Comparison of ENCODE assay signal across 1 cellular context in the genomic region with DNA sequence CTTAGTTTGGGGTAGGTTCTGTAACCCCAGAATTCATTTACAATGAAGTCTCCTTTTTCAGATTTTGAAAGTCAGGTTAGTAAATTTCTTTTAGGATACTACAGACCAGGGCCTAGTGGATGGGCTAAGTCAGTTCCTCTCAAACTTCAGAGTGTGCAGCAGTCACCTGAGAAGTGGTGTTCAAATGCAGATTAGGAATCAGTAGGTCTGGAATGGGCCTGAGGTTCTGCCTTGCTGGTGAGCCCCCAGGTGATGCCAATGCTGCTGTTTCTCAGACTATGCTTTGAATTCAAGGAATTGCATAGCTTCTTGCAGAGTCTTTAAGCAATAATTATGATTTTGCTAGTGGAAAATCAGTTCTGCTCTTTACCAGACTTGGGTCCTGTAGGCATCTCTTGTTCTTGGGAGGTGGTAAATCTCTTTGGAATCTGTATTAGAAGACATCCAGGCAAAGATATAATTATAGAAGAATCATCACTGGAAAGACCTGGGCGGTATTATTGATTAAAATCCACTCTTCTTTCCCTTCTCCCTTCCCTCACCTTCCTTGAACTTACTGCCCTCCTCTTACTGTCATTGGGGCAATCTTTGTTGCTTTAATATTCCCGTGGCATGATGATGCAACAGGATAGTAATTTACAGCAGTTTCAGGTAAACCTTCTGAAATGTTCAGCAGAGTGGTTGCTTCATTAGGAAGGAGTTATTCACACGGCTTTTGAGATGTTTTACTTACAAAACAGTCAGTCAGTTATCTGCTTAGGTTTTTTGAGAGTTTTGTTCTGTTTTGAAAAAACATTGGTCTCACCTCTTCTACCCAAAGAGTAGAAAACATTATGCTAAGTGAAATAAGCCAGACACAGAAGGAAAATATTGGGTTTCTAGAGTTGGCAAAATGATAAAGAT.
TF ChIP-seq lines count a peak whose summit lies in the region.

No MANE protein-coding gene starts in this region.

TF ChIP-seq in K562, 482 proteins besides CTCF, POLR2A, EP300 and RAD21 (continued from another document and continues in another):
- TF ChIP-seq, protein P1, sequence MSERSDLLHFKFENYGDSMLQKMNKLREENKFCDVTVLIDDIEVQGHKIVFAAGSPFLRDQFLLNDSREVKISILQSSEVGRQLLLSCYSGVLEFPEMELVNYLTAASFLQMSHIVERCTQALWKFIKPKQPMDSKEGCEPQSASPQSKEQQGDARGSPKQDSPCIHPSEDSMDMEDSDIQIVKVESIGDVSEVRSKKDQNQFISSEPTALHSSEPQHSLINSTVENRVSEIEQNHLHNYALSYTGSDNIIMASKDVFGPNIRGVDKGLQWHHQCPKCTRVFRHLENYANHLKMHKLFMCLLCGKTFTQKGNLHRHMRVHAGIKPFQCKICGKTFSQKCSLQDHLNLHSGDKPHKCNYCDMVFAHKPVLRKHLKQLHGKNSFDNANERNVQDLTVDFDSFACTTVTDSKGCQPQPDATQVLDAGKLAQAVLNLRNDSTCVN (CRISPR knock-in tag; IDR thresholded peaks at IDR 0.05), result no peak
- TF ChIP-seq MTF1 (CRISPR knock-in tag; IDR thresholded peaks at IDR 0.05; ENCODE audit: borderline replicate concordance) (no peak), JUNB (CRISPR knock-in tag; conservative IDR thresholded peaks at IDR 0.05) (no peak), DDX20 (tag; IDR thresholded peaks at IDR 0.05; ENCODE audit: low read depth) (0 out of 2 replicates have a peak, but pooled peaks have one; percentile 50), THRAP3 (IDR thresholded peaks at IDR 0.05; ENCODE audit: borderline replicate concordance) (no peak), WHSC1 (IDR thresholded peaks at IDR 0.05; ENCODE audit: low read length) (no peak), PPARD (CRISPR knock-in tag; IDR thresholded peaks at IDR 0.05) (no peak), ZFP1 (CRISPR knock-in tag; IDR thresholded peaks at IDR 0.05) (no peak), SUPT5H (IDR thresholded peaks at IDR 0.05) (no peak), PHF8 (IDR thresholded peaks at IDR 0.05; ENCODE audit: borderline replicate concordance, low read length) (no peak), NFE2 (IDR thresholded peaks at IDR 0.05; ENCODE audit: low read depth) (no peak), ZNF57 (CRISPR knock-in tag; IDR thresholded peaks at IDR 0.05) (no peak), FOXK1 (CRISPR knock-in tag; IDR thresholded peaks at IDR 0.05; ENCODE audit: borderline replicate concordance) (no peak), HMG20A (CRISPR knock-in tag; conservative IDR thresholded peaks at IDR 0.05) (no peak), GTF2F1 (IDR thresholded peaks at IDR 0.05; ENCODE audit: low read depth, low read length) (no peak), MECOM (CRISPR knock-in tag; IDR thresholded peaks at IDR 0.05) (no peak; the same call in 1 of the 2 replicates), ZNF76 (CRISPR knock-in tag; IDR thresholded peaks at IDR 0.05; ENCODE audit: borderline replicate concordance) (no peak), CBX8 (IDR thresholded peaks at IDR 0.05; ENCODE audit: borderline replicate concordance, extremely low read depth, low read depth, low read length, poor library complexity, severe bottlenecking) (no peak), NCOA6 (IDR thresholded peaks at IDR 0.05) (no peak), MEF2D (tag; conservative IDR thresholded peaks at IDR 0.05; ENCODE audit: low read depth) (no peak), MYC (IDR thresholded peaks at IDR 0.05; ENCODE audit: low read depth, low read length) (peak; percentile 67), MYC (CRISPR knock-in tag; IDR thresholded peaks at IDR 0.05; ENCODE audit: borderline replicate concordance, low read depth) (no peak), CREBBP (IDR thresholded peaks at IDR 0.05; ENCODE audit: low read depth, low read length) (no peak), ZNF79 (CRISPR knock-in tag; IDR thresholded peaks at IDR 0.05; ENCODE audit: low read depth) (no peak), FOXK2 (conservative IDR thresholded peaks at IDR 0.05 in 1 of 2, IDR thresholded peaks at IDR 0.05 in 1 of 2; ENCODE audit: low read depth in 2 of 2) (no peak), ZNF584 (CRISPR knock-in tag; IDR thresholded peaks at IDR 0.05; ENCODE audit: low read depth) (peak; percentile 65; the same call in 1 of the 2 replicates), CHD4 (IDR thresholded peaks at IDR 0.05; ENCODE audit: insufficient read depth, insufficient replicate concordance, low read depth, low read length, poor library complexity, severe bottlenecking) (no peak), ZNF75A (CRISPR knock-in tag; IDR thresholded peaks at IDR 0.05) (no peak), CBFA2T2 (conservative IDR thresholded peaks at IDR 0.05) (no peak), BRD9 (IDR thresholded peaks at IDR 0.05; ENCODE audit: low read depth, partially characterized antibody) (peak; percentile 36), NR2F6 (CRISPR knock-in tag; IDR thresholded peaks at IDR 0.05) (no peak), TAF7 (tag; IDR thresholded peaks at IDR 0.05) (no peak), TCF3 (CRISPR knock-in tag; IDR thresholded peaks at IDR 0.05) (no peak), ELF2 (CRISPR knock-in tag; IDR thresholded peaks at IDR 0.05) (no peak), GATAD2A (IDR thresholded peaks at IDR 0.05) (no peak; the same call in 1 of the 2 replicates)
- TF ChIP-seq, protein P2, sequence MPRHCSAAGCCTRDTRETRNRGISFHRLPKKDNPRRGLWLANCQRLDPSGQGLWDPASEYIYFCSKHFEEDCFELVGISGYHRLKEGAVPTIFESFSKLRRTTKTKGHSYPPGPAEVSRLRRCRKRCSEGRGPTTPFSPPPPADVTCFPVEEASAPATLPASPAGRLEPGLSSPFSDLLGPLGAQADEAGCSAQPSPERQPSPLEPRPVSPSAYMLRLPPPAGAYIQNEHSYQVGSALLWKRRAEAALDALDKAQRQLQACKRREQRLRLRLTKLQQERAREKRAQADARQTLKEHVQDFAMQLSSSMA (CRISPR knock-in tag; IDR thresholded peaks at IDR 0.05), result 0 out of 2 replicates have a peak, but pooled peaks have one; percentile 37
- TF ChIP-seq, protein P3, sequence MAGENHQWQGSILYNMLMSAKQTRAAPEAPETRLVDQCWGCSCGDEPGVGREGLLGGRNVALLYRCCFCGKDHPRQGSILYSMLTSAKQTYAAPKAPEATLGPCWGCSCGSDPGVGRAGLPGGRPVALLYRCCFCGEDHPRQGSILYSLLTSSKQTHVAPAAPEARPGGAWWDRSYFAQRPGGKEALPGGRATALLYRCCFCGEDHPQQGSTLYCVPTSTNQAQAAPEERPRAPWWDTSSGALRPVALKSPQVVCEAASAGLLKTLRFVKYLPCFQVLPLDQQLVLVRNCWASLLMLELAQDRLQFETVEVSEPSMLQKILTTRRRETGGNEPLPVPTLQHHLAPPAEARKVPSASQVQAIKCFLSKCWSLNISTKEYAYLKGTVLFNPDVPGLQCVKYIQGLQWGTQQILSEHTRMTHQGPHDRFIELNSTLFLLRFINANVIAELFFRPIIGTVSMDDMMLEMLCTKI (IDR thresholded peaks at IDR 0.05; ENCODE audit: partially characterized antibody), result no peak
- TF ChIP-seq, protein P4, sequence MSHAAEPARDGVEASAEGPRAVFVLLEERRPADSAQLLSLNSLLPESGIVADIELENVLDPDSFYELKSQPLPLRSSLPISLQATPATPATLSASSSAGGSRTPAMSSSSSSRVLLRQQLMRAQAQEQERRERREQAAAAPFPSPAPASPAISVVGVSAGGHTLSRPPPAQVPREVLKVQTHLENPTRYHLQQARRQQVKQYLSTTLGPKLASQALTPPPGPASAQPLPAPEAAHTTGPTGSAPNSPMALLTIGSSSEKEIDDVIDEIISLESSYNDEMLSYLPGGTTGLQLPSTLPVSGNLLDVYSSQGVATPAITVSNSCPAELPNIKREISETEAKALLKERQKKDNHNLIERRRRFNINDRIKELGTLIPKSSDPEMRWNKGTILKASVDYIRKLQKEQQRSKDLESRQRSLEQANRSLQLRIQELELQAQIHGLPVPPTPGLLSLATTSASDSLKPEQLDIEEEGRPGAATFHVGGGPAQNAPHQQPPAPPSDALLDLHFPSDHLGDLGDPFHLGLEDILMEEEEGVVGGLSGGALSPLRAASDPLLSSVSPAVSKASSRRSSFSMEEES (CRISPR knock-in tag; IDR thresholded peaks at IDR 0.05), result no peak
- TF ChIP-seq, protein P5, sequence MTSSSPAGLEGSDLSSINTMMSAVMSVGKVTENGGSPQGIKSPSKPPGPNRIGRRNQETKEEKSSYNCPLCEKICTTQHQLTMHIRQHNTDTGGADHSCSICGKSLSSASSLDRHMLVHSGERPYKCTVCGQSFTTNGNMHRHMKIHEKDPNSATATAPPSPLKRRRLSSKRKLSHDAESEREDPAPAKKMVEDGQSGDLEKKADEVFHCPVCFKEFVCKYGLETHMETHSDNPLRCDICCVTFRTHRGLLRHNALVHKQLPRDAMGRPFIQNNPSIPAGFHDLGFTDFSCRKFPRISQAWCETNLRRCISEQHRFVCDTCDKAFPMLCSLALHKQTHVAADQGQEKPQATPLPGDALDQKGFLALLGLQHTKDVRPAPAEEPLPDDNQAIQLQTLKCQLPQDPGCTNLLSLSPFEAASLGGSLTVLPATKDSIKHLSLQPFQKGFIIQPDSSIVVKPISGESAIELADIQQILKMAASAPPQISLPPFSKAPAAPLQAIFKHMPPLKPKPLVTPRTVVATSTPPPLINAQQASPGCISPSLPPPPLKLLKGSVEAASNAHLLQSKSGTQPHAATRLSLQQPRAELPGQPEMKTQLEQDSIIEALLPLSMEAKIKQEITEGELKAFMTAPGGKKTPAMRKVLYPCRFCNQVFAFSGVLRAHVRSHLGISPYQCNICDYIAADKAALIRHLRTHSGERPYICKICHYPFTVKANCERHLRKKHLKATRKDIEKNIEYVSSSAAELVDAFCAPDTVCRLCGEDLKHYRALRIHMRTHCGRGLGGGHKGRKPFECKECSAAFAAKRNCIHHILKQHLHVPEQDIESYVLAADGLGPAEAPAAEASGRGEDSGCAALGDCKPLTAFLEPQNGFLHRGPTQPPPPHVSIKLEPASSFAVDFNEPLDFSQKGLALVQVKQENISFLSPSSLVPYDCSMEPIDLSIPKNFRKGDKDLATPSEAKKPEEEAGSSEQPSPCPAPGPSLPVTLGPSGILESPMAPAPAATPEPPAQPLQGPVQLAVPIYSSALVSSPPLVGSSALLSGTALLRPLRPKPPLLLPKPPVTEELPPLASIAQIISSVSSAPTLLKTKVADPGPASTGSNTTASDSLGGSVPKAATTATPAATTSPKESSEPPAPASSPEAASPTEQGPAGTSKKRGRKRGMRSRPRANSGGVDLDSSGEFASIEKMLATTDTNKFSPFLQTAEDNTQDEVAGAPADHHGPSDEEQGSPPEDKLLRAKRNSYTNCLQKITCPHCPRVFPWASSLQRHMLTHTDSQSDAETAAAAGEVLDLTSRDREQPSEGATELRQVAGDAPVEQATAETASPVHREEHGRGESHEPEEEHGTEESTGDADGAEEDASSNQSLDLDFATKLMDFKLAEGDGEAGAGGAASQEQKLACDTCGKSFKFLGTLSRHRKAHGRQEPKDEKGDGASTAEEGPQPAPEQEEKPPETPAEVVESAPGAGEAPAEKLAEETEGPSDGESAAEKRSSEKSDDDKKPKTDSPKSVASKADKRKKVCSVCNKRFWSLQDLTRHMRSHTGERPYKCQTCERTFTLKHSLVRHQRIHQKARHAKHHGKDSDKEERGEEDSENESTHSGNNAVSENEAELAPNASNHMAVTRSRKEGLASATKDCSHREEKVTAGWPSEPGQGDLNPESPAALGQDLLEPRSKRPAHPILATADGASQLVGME (CRISPR knock-in tag; IDR thresholded peaks at IDR 0.05), result no peak
- TF ChIP-seq, protein P6, sequence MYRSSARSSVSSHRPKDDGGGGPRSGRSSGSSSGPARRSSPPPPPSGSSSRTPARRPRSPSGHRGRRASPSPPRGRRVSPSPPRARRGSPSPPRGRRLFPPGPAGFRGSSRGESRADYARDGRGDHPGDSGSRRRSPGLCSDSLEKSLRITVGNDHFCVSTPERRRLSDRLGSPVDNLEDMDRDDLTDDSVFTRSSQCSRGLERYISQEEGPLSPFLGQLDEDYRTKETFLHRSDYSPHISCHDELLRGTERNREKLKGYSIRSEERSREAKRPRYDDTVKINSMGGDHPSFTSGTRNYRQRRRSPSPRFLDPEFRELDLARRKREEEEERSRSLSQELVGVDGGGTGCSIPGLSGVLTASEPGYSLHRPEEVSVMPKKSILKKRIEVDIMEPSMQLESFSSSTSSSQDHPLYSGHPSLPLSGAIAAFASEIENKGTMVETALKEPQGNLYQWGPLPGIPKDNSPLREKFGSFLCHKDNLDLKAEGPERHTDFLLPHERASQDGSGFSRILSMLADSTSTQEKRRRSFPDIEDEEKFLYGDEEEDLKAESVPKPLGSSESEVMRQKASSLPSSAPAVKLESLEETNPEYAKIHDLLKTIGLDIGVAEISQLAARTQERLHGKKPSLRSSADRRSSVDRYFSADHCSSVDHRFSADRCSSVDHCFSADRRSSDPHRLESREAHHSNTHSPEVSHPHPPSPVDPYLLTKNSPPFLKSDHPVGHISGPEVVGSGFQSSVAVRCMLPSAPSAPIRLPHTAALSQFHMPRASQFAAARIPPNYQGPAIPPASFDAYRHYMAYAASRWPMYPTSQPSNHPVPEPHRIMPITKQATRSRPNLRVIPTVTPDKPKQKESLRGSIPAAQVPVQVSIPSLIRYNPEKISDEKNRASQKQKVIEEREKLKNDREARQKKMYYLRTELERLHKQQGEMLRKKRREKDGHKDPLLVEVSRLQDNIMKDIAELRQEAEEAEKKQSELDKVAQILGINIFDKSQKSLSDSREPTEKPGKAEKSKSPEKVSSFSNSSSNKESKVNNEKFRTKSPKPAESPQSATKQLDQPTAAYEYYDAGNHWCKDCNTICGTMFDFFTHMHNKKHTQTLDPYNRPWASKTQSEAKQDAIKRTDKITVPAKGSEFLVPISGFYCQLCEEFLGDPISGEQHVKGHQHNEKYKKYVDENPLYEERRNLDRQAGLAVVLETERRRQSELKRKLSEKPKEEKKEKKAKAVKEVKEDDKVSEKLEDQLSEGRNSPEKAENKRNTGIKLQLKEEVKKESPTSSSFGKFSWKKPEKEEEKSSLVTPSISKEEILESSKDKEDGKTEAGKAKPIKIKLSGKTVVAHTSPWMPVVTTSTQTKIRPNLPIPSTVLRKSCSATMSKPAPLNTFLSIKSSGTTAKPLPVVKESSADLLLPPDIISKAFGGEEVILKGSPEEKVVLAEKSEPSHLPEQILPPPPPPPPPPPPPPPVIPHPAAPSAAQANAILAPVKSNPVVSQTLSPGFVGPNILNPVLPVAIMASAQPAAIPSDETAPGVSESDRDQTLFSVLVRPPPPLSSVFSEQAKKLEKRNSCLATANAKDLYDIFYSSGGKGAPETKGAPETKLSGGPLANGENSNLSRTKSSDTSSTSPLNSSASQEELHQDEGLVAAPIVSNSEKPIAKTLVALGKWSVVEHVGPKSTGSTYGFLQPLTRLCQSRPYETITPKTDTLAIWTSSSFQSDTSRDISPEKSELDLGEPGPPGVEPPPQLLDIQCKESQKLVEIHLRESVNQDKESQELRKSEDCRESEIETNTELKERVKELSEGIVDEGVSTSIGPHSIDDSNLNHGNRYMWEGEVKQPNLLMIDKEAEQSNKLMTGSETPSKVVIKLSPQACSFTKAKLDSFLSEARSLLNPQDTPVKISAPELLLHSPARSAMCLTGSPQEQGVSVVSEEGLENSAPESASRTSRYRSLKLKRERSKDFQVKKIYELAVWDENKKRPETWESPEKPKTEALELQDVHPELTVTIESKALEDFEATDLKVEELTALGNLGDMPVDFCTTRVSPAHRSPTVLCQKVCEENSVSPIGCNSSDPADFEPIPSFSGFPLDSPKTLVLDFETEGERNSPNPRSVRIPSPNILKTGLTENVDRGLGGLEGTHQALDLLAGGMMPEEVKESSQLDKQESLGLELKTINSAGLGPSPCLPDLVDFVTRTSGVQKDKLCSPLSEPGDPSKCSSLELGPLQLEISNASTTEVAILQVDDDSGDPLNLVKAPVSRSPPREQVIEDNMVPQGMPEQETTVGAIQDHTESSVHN (IDR thresholded peaks at IDR 0.05; ENCODE audit: borderline replicate concordance in 1 of 2, low read depth in 1 of 2), result peak; percentile 15 to 74; a peak in 1 of 4 replicates
